In the genomic region with DNA sequence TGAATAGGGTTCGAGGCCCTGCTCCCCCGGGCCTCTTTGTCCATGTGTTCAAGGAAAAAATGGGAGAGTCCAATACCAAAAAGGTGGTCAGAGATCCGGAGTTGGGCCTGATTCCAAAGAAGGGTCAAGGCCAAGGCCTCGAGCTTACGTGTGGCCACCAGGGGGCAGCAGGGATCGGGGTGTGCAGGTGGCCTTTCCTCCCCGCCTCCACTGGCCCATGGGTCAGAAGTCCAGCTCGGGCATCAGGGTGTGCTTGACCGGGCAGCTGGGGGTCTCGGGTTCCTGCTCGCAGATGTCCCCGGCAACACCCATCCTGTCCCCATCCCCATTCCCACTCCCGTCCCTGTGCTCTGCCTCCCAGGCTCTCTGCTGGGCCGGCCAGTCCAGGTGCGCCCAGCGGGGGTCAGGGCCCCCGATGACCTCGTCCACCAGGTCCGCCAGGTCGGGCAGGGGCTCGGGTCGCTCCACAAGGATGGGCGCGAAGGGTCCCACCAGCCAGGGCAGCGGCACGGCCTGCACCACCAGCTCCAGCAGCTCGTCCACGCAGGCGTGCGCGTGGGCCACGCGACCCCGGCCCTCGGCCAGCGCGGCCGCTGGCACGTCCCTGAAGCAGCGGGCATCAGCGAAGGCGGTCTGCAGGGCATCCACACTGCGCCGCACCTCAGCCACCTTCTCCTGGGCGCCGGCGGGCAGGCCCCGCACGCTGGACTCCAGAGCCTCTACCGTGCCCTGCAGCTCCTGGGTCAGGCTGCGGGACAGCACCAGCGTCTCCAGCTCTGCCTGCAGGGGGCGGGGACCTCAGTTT, we compare ENCODE assay signal across 8 cellular contexts. TPM values are rescaled to one million over a fixed set of nuclear protein-coding genes. Genes with fewer than 3 reads are reported as not detected.
DNase-seq lines count a peak whose midpoint lies in the region; ATAC-seq, FAIRE-seq and TF ChIP-seq lines count a peak whose summit lies in the region.

No MANE protein-coding gene starts in this region.

- WGBS in GM12878 (ENCODE audit: insufficient coverage, insufficient replicate concordance, low lambda C conversion rate, missing lambda C conversion rate): 51% methylated on average over 50 of the region's 53 CpGs

- no peak overlapping the region for H3K27ac ChIP-seq in GM12878 (ENCODE audit: control insufficient read depth, insufficient read depth)
- no peak overlapping the region for H3K27ac ChIP-seq in lower lobe of right lung

- TF ChIP-seq POLR2A in GM12878 (IDR thresholded peaks at IDR 0.05; ENCODE audit: low read depth, low read length): no peak

- H2AFZ ChIP-seq in GM12878 (ENCODE audit: control insufficient read depth, low read depth, low read length): no peak overlapping the region

- H3K27me3 ChIP-seq in GM12878 (replicated peaks in 1 of 2; ENCODE audit: control insufficient read depth in 2 of 2, insufficient read depth in 2 of 2, low read length in 1 of 2): no peaks in the 10 kb centered on the region
- H3K27me3 ChIP-seq in lower lobe of right lung (ENCODE audit: low read depth): peaks cover 3% of the 10 kb centered on the region

- TF ChIP-seq RAD21 in GM12878 (IDR thresholded peaks at IDR 0.05; ENCODE audit: insufficient read depth, low read depth, low read length): peak; percentile 20; the same call in 1 of the 2 replicates

- H3K36me3 ChIP-seq in GM12878 (ENCODE audit: control insufficient read depth in 2 of 2, insufficient read depth in 2 of 2, low read length in 1 of 2): no peaks in the 10 kb centered on the region
- H3K36me3 ChIP-seq in lower lobe of right lung: no peaks in the 10 kb centered on the region

- no peak overlapping the region for H3K4me2 ChIP-seq in GM12878 (ENCODE audit: control insufficient read depth, insufficient read depth)

- intact Hi-C loops in GM12878 (cut with micrococcal nuclease; ENCODE audit: unreplicated experiment) (loop anchor here (2.0 kb wide), 1 partner anchor 257 kb away; no protein-coding TSS in a partner anchor), lower lobe of right lung (cut with DNase I) (no loop called here)

- SMC1A ChIA-PET in GM12878 (lab: Charles Lee; ENCODE audit: uncharacterized antibody, unreplicated experiment): no interaction called here

- RAD21 ChIA-PET in GM12878 (lab: Charles Lee; ENCODE audit: unreplicated experiment): interaction anchor here (1.3 kb wide), 1 partner anchor 257 kb away, joined by 3 read pairs; no protein-coding TSS in a partner anchor

- ATAC-seq in GM12878 (peak; percentile 74), lower lobe of right lung (peak; percentile 56 to 64), GM19463 (IDR thresholded peaks at IDR 0.05; ENCODE audit: unreplicated experiment) (no peak), GM18861 (IDR thresholded peaks at IDR 0.05; ENCODE audit: unreplicated experiment) (no peak)

- BruUV-seq in GM12878 (replicated peaks; lab: Mats Ljungman, UMichigan): no TSS peak

- FAIRE-seq in GM12878 (lab: Jason Lieb, UNC): no peak

- no peaks in the 10 kb centered on the region for H4K20me1 ChIP-seq in GM12878 (ENCODE audit: control insufficient read depth, insufficient read depth)

- H3K79me2 ChIP-seq in GM12878 (ENCODE audit: control insufficient read depth, insufficient read depth, low read length): no peaks in the 10 kb centered on the region

- no peaks in the 10 kb centered on the region for H3K9me3 ChIP-seq in GM12878 (replicated peaks; ENCODE audit: control insufficient read depth, insufficient read depth, low read length)
- H3K9me3 ChIP-seq in lower lobe of right lung: no peaks in the 10 kb centered on the region

- H3K9ac ChIP-seq in GM12878 (ENCODE audit: control insufficient read depth, insufficient read depth, low read length): no peak overlapping the region

- peak; percentile 62 to 81 (median 68) for TF ChIP-seq CTCF in GM12878 (IDR thresholded peaks at IDR 0.05 in 2 of 3, conservative IDR thresholded peaks at IDR 0.05 in 1 of 3; ENCODE audit: control insufficient read depth in 2 of 3, extremely low read depth in 1 of 3, insufficient read depth in 1 of 3, low read depth in 3 of 3, low read length in 3 of 3)
- TF ChIP-seq CTCF in lower lobe of right lung (IDR thresholded peaks at IDR 0.05): peak; percentile 68

- CTCF ChIA-PET in GM12878 (lab: Yijun Ruan, JAX): interaction anchor here (0.7 to 4.5 kb wide), 14 partner anchors 8 to 261 kb away, joined by 3 to 44 read pairs (median 4); partner anchors contain the start of genes LRG1 and PLIN5

- DNase-seq in activated T-cell treated with anti-CD3 and anti-CD28 coated beads for 48 hours (ENCODE audit: low read depth) (peak; percentile 20), activated T-cell treated with anti-CD3 and anti-CD28 coated beads for 4 hours (no peak), NCI-H460 (ENCODE audit: extremely low read depth, low read depth) (peak; percentile 36), GM12878 (ENCODE audit: low read depth, low spot score) (no peak), lower lobe of right lung (peak; percentile 76), NCI-H510A treated with DMSO at 0.1 percent for 48 hours (lab: John Stamatoyannopoulos, UW) (no peak)

- POLR2A ChIA-PET in GM12878 (lab: Charles Lee): no interaction called here

- H3K4me1 ChIP-seq in GM12878 (ENCODE audit: control insufficient read depth, insufficient read depth, low read length): no peaks in the 10 kb centered on the region
- peaks cover 1% of the 10 kb centered on the region for H3K4me1 ChIP-seq in lower lobe of right lung

- in situ Hi-C loops in GM12878 (cut with MboI): no loop called here

- TF ChIP-seq EP300 in GM12878 (IDR thresholded peaks at IDR 0.05; ENCODE audit: borderline replicate concordance in 1 of 2, control insufficient read depth in 1 of 2, low read depth in 2 of 2, low read length in 2 of 2): no peak

- H3K4me3 ChIP-seq in GM12878 (no peak overlapping the region), lower lobe of right lung (no peak overlapping the region)

RNA-seq across cellular contexts. Expression of gene PLIN4, which starts 5.2 kb away (rescaled TPM):
- 0.02 and 0.06 TPM in 2 replicates for total RNA-seq in NCI-H460 (2014; rRNA removed; shearing (Covaris generic))
- polyA plus RNA-seq in NCI-H460 (2014; cell fraction: nucleus; rRNA removed): 0.11 and 0.18 TPM in 2 replicates
- total RNA-seq in GM12878 (2013; cell fraction: nucleolus; rRNA removed): 0.07 and 0.15 TPM in 2 replicates
- total RNA-seq in GM12878 (2014; rRNA removed) (0.05 and 0.06 TPM in 2 replicates), GM12878 (2014; rRNA removed; fragmentation: Illumina TruSeq; extraction: Trizol) (0.04 and 0.05 TPM in 2 replicates), GM12878 (2021) (0.08 and 0.10 TPM in 2 replicates), lower lobe of right lung (4.6 TPM)
- 0.18 TPM for polyA plus RNA-seq in GM12878 (2011; ENCODE audit: low read depth)
- polyA plus RNA-seq in GM12878 (2011; rRNA removed) (0.01 TPM in 2 replicates), GM12878 (2014; fragmentation: Illumina TruSeq; extraction: Trizol) (0.01 and 0.08 TPM in 2 replicates), GM12878 (2014; fragmentation: Nextera tagmentation; extraction: Ambion mirVana) (not detected), GM12878 (2014; rRNA removed) (0.04 and 0.14 TPM in 2 replicates), GM12878 (2016; fragmentation: Nextera tagmentation; extraction: Ambion mirVana) (under 1 TPM; 0.09 to 0.11 TPM)
- 0.03 and 0.07 TPM in 2 replicates for polyA plus RNA-seq in GM12878 (2011; cell fraction: cytosol; rRNA removed)
- 0.19 and 0.25 TPM in 2 replicates for polyA plus RNA-seq in GM12878 (2011; cell fraction: nucleus; rRNA removed)
- 0.48 and 0.69 TPM in 2 replicates for polyA plus RNA-seq in GM12878 (2012)
- polyA minus RNA-seq in GM12878 (2011; rRNA and poly(A)+ RNA removed): not detected in 2 replicates
- polyA minus RNA-seq in GM12878 (2011; cell fraction: cytosol; rRNA and poly(A)+ RNA removed): not detected in 2 replicates
- 0.10 TPM in 1 of 2 replicates, not detected in the other for polyA minus RNA-seq in GM12878 (2011; cell fraction: nucleus; rRNA and poly(A)+ RNA removed)

RNA-seq across cellular contexts. Expression of gene PLIN5, which starts 11.5 kb away (rescaled TPM):
- total RNA-seq in NCI-H460 (2014; rRNA removed; shearing (Covaris generic)): not detected in 2 replicates
- 3.8 TPM in 1 of 2 replicates, not detected in the other for polyA plus RNA-seq in NCI-H460 (2014; cell fraction: nucleus; rRNA removed)
- 0.39 and 0.79 TPM in 2 replicates for total RNA-seq in GM12878 (2013; cell fraction: nucleolus; rRNA removed)
- total RNA-seq in GM12878 (2014; rRNA removed) (not detected in 2 replicates), GM12878 (2014; rRNA removed; fragmentation: Illumina TruSeq; extraction: Trizol) (not detected in 2 replicates), GM12878 (2021) (0.11 and 0.15 TPM in 2 replicates), lower lobe of right lung (19.9 TPM)
- polyA plus RNA-seq in GM12878 (2011; ENCODE audit: low read depth): not detected
- polyA plus RNA-seq in GM12878 (2011; rRNA removed) (0.20 and 0.33 TPM in 2 replicates), GM12878 (2014; fragmentation: Illumina TruSeq; extraction: Trizol) (not detected in 2 replicates), GM12878 (2014; fragmentation: Nextera tagmentation; extraction: Ambion mirVana) (not detected), GM12878 (2014; rRNA removed) (not detected in 2 replicates), GM12878 (2016; fragmentation: Nextera tagmentation; extraction: Ambion mirVana) (not detected)
- 0.21 and 0.28 TPM in 2 replicates for polyA plus RNA-seq in GM12878 (2011; cell fraction: cytosol; rRNA removed)
- polyA plus RNA-seq in GM12878 (2011; cell fraction: nucleus; rRNA removed): 0.58 and 0.69 TPM in 2 replicates
- 0.14 and 0.26 TPM in 2 replicates for polyA plus RNA-seq in GM12878 (2012)
- polyA minus RNA-seq in GM12878 (2011; rRNA and poly(A)+ RNA removed): 0.36 TPM in 1 of 2 replicates, not detected in the other
- not detected in 2 replicates for polyA minus RNA-seq in GM12878 (2011; cell fraction: cytosol; rRNA and poly(A)+ RNA removed)
- polyA minus RNA-seq in GM12878 (2011; cell fraction: nucleus; rRNA and poly(A)+ RNA removed): 0.36 TPM in 1 of 2 replicates, not detected in the other

RNA-seq across cellular contexts. Expression of gene LRG1, which starts 16.3 kb away (rescaled TPM):
- total RNA-seq in NCI-H460 (2014; rRNA removed; shearing (Covaris generic)): 0.15 TPM in 1 of 2 replicates, not detected in the other
- polyA plus RNA-seq in NCI-H460 (2014; cell fraction: nucleus; rRNA removed): 0.12 TPM in 1 of 2 replicates, not detected in the other
- total RNA-seq in GM12878 (2013; cell fraction: nucleolus; rRNA removed): 0.69 and 1.4 TPM in 2 replicates
- total RNA-seq in GM12878 (2014; rRNA removed) (0.44 and 0.62 TPM in 2 replicates), GM12878 (2014; rRNA removed; fragmentation: Illumina TruSeq; extraction: Trizol) (0.51 and 0.63 TPM in 2 replicates), GM12878 (2021) (1.1 and 1.2 TPM in 2 replicates), lower lobe of right lung (14.9 TPM)
- polyA plus RNA-seq in GM12878 (2011; ENCODE audit: low read depth): 0.31 TPM
- polyA plus RNA-seq in GM12878 (2011; rRNA removed) (2.5 and 4.7 TPM in 2 replicates), GM12878 (2014; fragmentation: Illumina TruSeq; extraction: Trizol) (0.13 and 0.53 TPM in 2 replicates), GM12878 (2014; fragmentation: Nextera tagmentation; extraction: Ambion mirVana) (under 1 TPM; 0.29 to 0.31 TPM), GM12878 (2014; rRNA removed) (1.0 and 1.6 TPM in 2 replicates), GM12878 (2016; fragmentation: Nextera tagmentation; extraction: Ambion mirVana) (under 1 TPM; 0.43 TPM)
- 6.4 and 7.8 TPM in 2 replicates for polyA plus RNA-seq in GM12878 (2011; cell fraction: cytosol; rRNA removed)
- polyA plus RNA-seq in GM12878 (2011; cell fraction: nucleus; rRNA removed): 1.4 and 1.6 TPM in 2 replicates
- 0.89 and 0.93 TPM in 2 replicates for polyA plus RNA-seq in GM12878 (2012)
- 1.8 and 4.3 TPM in 2 replicates for polyA minus RNA-seq in GM12878 (2011; rRNA and poly(A)+ RNA removed)
- polyA minus RNA-seq in GM12878 (2011; cell fraction: cytosol; rRNA and poly(A)+ RNA removed): 1.5 and 1.7 TPM in 2 replicates
- polyA minus RNA-seq in GM12878 (2011; cell fraction: nucleus; rRNA and poly(A)+ RNA removed): 0.85 and 1.1 TPM in 2 replicates

RNA-seq across cellular contexts. Expression of gene SEMA6B, which starts 36.0 kb away (rescaled TPM):
- total RNA-seq in NCI-H460 (2014; rRNA removed; shearing (Covaris generic)): 4.2 and 5.9 TPM in 2 replicates
- polyA plus RNA-seq in NCI-H460 (2014; cell fraction: nucleus; rRNA removed): 9.8 and 11.9 TPM in 2 replicates
- not detected in 2 replicates for total RNA-seq in GM12878 (2013; cell fraction: nucleolus; rRNA removed)
- not detected in 2 replicates for total RNA-seq in GM12878 (2014; rRNA removed)
- total RNA-seq in GM12878 (2014; rRNA removed; fragmentation: Illumina TruSeq; extraction: Trizol): not detected in 2 replicates
- total RNA-seq in GM12878 (2021): 0.08 and 0.13 TPM in 2 replicates
- polyA plus RNA-seq in GM12878 (2011; ENCODE audit: low read depth): not detected
- not detected in 2 replicates for polyA plus RNA-seq in GM12878 (2011; rRNA removed)
- 0.03 and 0.10 TPM in 2 replicates for polyA plus RNA-seq in GM12878 (2011; cell fraction: cytosol; rRNA removed)
- 0.04 and 0.12 TPM in 2 replicates for polyA plus RNA-seq in GM12878 (2011; cell fraction: nucleus; rRNA removed)
- 0.06 TPM in 1 of 2 replicates, not detected in the other for polyA plus RNA-seq in GM12878 (2012)
- not detected in 2 replicates for polyA plus RNA-seq in GM12878 (2014; fragmentation: Illumina TruSeq; extraction: Trizol)
- polyA plus RNA-seq in GM12878 (2014; fragmentation: Nextera tagmentation; extraction: Ambion mirVana): not detected
- not detected in 2 replicates for polyA plus RNA-seq in GM12878 (2014; rRNA removed)
- polyA plus RNA-seq in GM12878 (2016; fragmentation: Nextera tagmentation; extraction: Ambion mirVana): not detected
- not detected in 2 replicates for polyA minus RNA-seq in GM12878 (2011; rRNA and poly(A)+ RNA removed)
- polyA minus RNA-seq in GM12878 (2011; cell fraction: cytosol; rRNA and poly(A)+ RNA removed): not detected in 2 replicates
- not detected in 2 replicates for polyA minus RNA-seq in GM12878 (2011; cell fraction: nucleus; rRNA and poly(A)+ RNA removed)
- total RNA-seq in lower lobe of right lung: 11.3 TPM

RNA-seq across cellular contexts. Expression of gene HDGFL2, which starts 51.4 kb away (rescaled TPM):
- 15.1 and 15.6 TPM in 2 replicates for total RNA-seq in NCI-H460 (2014; rRNA removed; shearing (Covaris generic))
- 27.6 and 35.0 TPM in 2 replicates for polyA plus RNA-seq in NCI-H460 (2014; cell fraction: nucleus; rRNA removed)
- total RNA-seq in GM12878 (2013; cell fraction: nucleolus; rRNA removed): 21.3 and 24.7 TPM in 2 replicates
- total RNA-seq in GM12878 (2014; rRNA removed): 33.7 and 36.5 TPM in 2 replicates
- total RNA-seq in GM12878 (2014; rRNA removed; fragmentation: Illumina TruSeq; extraction: Trizol): 19.0 and 20.5 TPM in 2 replicates
- 56.8 and 56.9 TPM in 2 replicates for total RNA-seq in GM12878 (2021)
- polyA plus RNA-seq in GM12878 (2011; ENCODE audit: low read depth): 8.1 TPM
- 9.8 and 19.5 TPM in 2 replicates for polyA plus RNA-seq in GM12878 (2011; rRNA removed)
- 18.4 and 22.7 TPM in 2 replicates for polyA plus RNA-seq in GM12878 (2011; cell fraction: cytosol; rRNA removed)
- 32.9 and 51.3 TPM in 2 replicates for polyA plus RNA-seq in GM12878 (2011; cell fraction: nucleus; rRNA removed)
- 28.7 and 30.2 TPM in 2 replicates for polyA plus RNA-seq in GM12878 (2012)
- polyA plus RNA-seq in GM12878 (2014; fragmentation: Illumina TruSeq; extraction: Trizol): 8.2 and 16.9 TPM in 2 replicates
- under 1 TPM; 0.16 to 0.60 TPM for polyA plus RNA-seq in GM12878 (2014; fragmentation: Nextera tagmentation; extraction: Ambion mirVana)
- 40.2 and 52.5 TPM in 2 replicates for polyA plus RNA-seq in GM12878 (2014; rRNA removed)
- polyA plus RNA-seq in GM12878 (2016; fragmentation: Nextera tagmentation; extraction: Ambion mirVana): 10 to 100 TPM; 30.0 to 39.3 TPM
- polyA minus RNA-seq in GM12878 (2011; rRNA and poly(A)+ RNA removed): 7.6 and 11.9 TPM in 2 replicates
- polyA minus RNA-seq in GM12878 (2011; cell fraction: cytosol; rRNA and poly(A)+ RNA removed): 10.6 and 12.3 TPM in 2 replicates
- polyA minus RNA-seq in GM12878 (2011; cell fraction: nucleus; rRNA and poly(A)+ RNA removed): 4.7 and 9.2 TPM in 2 replicates
- 29.4 TPM for total RNA-seq in lower lobe of right lung

Comparison
In these comparisons a context has a peak if more than half of its experiments do, and no peak if none do; other contexts are left out.
1. DNase-seq: peak in activated T-cell treated with anti-CD3 and anti-CD28 coated beads for 48 hours (single experiment), NCI-H460 (single experiment) and lower lobe of right lung (single experiment); none in activated T-cell treated with anti-CD3 and anti-CD28 coated beads for 4 hours (single experiment), GM12878 (single experiment) and NCI-H510A treated with DMSO at 0.1 percent for 48 hours (single experiment).
2. ATAC-seq: peak in GM12878 (single experiment) and lower lobe of right lung (2 of 2); none in GM19463 (single experiment) and GM18861 (single experiment).
3. RNA of gene PLIN5, which starts 11.5 kb away (total RNA-seq): 19.9 TPM in lower lobe of right lung (single experiment); 0.11 to 0.79 TPM in GM12878 and not detected in NCI-H460; every median in the first group is over 10 times any median in the second.